30 cellular contexts compared by ENCODE assay signal in genomic region chr17:50013079-50013478, GRCh38. TPM values are rescaled to one million over a fixed set of nuclear protein-coding genes. Genes with fewer than 3 reads are reported as not detected.
DNase-seq lines count a peak whose midpoint lies in the region; ATAC-seq, FAIRE-seq and TF ChIP-seq lines count a peak whose summit lies in the region.
"Had no signal": no experiment of that assay in that cellular context is flagged by ENCODE, and none has a peak within 500 bp of the region (broad histone marks: within the 10 kb centered on the region; RNA-seq: fewer than 3 reads in every experiment).

No MANE protein-coding gene starts in this region.

- H3K4me2 ChIP-seq in K562 (ENCODE audit: insufficient read depth, low read length): no peak overlapping the region
- H3K4me2 ChIP-seq in osteoblast (ENCODE audit: insufficient read depth, low read length): no peak overlapping the region
- H3K4me2 ChIP-seq in neuronal stem cell (ENCODE audit: insufficient read depth, low read length, poor library complexity, severe bottlenecking): no peak overlapping the region
- H3K4me2 ChIP-seq: BLaER1 had no signal

- TF ChIP-seq RAD21 in K562 (CRISPR knock-in tag; conservative IDR thresholded peaks at IDR 0.05 in 1 of 2, IDR thresholded peaks at IDR 0.05 in 1 of 2): no peak

- no peak overlapping the region for H3K23ac ChIP-seq in neuronal stem cell (ENCODE audit: low read depth, low read length, poor library complexity)

- H3K9me3 ChIP-seq in HEK293 (ENCODE audit: control insufficient read depth, insufficient read depth, low read depth, low read length) (no peaks in the 10 kb centered on the region), K562 (replicated peaks; ENCODE audit: control insufficient read depth, insufficient read depth, low read depth, low read length) (0 out of 2 replicates have a peak, but pooled peaks cover 2% of the 10 kb centered on the region), osteoblast (ENCODE audit: low read depth, low read length) (no peaks in the 10 kb centered on the region), stomach (peaks cover 0 to 40% (median 27%) of the 10 kb centered on the region in 4 donors), neuronal stem cell (replicated peaks in 1 of 2; ENCODE audit: control insufficient read depth in 2 of 2, insufficient read depth in 1 of 2, low read depth in 1 of 2, low read length in 2 of 2) (no peaks in the 10 kb centered on the region)
- H3K9me3 ChIP-seq: BE2C had no signal

- no peak for DNase-seq in K562 (ENCODE audit: extremely low read depth in 1 of 4, low spot score in 3 of 4)
- DNase-seq in osteoblast (ENCODE audit: insufficient read length, low spot score, missing footprints): peak; percentile 47
- DNase-seq in stomach: peak; percentile 0
- DNase-seq in left colon: no peak
- DNase-seq in neuronal stem cell (ENCODE audit: low spot score): no peak
- DNase-seq: 8988T; ACHN; BE2C; C1 segment of cervical spinal cord; CD4-positive, alpha-beta memory T cell; CD4-positive, CD25-positive, alpha-beta regulatory T cell; CD8-positive, alpha-beta memory T cell; COR-L47; DMS 273 treated with DMSO at 0.1 percent for 48 hours; DMS153; DMS53; DMS79; DND-41; EL; GDM1 had no signal

- in situ Hi-C loops in K562 (cut with MboI): no loop called here

- no TSS peak for BruUV-seq in K562 (replicated peaks; lab: Mats Ljungman, UMichigan)

- H4K91ac ChIP-seq in neuronal stem cell (ENCODE audit: low read depth, low read length, poor library complexity): no peak overlapping the region

- no peak overlapping the region for H4K8ac ChIP-seq in neuronal stem cell (ENCODE audit: low read depth, low read length)

- no peaks in the 10 kb centered on the region; a peak in 1 of 5 replicates for H3K27me3 ChIP-seq in K562 (ENCODE audit: control insufficient read depth in 2 of 2, insufficient read depth in 2 of 2, low read length in 2 of 2)
- H3K27me3 ChIP-seq in osteoblast (ENCODE audit: insufficient read depth, low read length): no peaks in the 10 kb centered on the region
- H3K27me3 ChIP-seq in stomach: peaks cover 0 to 22% (median 0%) of the 10 kb centered on the region in 3 donors
- no peaks in the 10 kb centered on the region for H3K27me3 ChIP-seq in neuronal stem cell (ENCODE audit: control insufficient read depth in 3 of 3, insufficient read depth in 3 of 3, low read depth in 1 of 3, low read length in 3 of 3)
- H3K27me3 ChIP-seq: BLaER1 had no signal

- no peak overlapping the region for H2BK5ac ChIP-seq in neuronal stem cell (ENCODE audit: low read length)

- H4K20me1 ChIP-seq in K562 (replicated peaks; ENCODE audit: control insufficient read depth, insufficient read depth, low read length) (no peaks in the 10 kb centered on the region), osteoblast (ENCODE audit: insufficient read depth, low read length) (no peaks in the 10 kb centered on the region)
- H4K20me1 ChIP-seq: BLaER1 had no signal

- TF ChIP-seq CTCF in HEK293 (tag by site-specific recombination; IDR thresholded peaks at IDR 0.05) (no peak), K562 (IDR thresholded peaks at IDR 0.05 in 2 of 3, conservative IDR thresholded peaks at IDR 0.05 in 1 of 3; ENCODE audit: insufficient read depth in 2 of 3, low read depth in 1 of 3, low read length in 3 of 3) (no peak), osteoblast (IDR thresholded peaks at IDR 0.05; ENCODE audit: extremely low read depth, low read depth, low read length) (no peak), stomach (IDR thresholded peaks at IDR 0.05) (no peak)

- no peak for TF ChIP-seq POLR2A in K562 (conservative IDR thresholded peaks at IDR 0.05)
- no peak for TF ChIP-seq POLR2A in stomach (IDR thresholded peaks at IDR 0.05)

- H3K4me3 ChIP-seq in HEK293 (ENCODE audit: low read depth, low read length) (no peak overlapping the region), K562 (no peak overlapping the region), osteoblast (ENCODE audit: insufficient read depth, low read length) (no peak overlapping the region), stomach (no peak overlapping the region), neuronal stem cell (ENCODE audit: low read length in 2 of 2) (no peak overlapping the region)
- H3K4me3 ChIP-seq: BLaER1, GM12878 had no signal

- no peak overlapping the region for H2AK5ac ChIP-seq in neuronal stem cell (ENCODE audit: low read depth, low read length)

- 7% methylated on average over 2 of the region's 2 CpGs for WGBS in K562 (ENCODE audit: insufficient coverage, low coverage, missing lambda C conversion rate)
- WGBS in stomach, 5 donors: 58 to 100% (median 79%) methylated on average over 2 of the region's 2 CpGs
- no CpG with 5 or more reads among the region's 2 CpGs for WGBS in neuronal stem cell (ENCODE audit: extremely low coverage in 2 of 2, insufficient read length in 2 of 2, insufficient replicate concordance in 1 of 2), 2 donors

- no peak for TF ChIP-seq EP300 in K562 (IDR thresholded peaks at IDR 0.05; ENCODE audit: low read length)
- no peak for TF ChIP-seq EP300 in stomach (IDR thresholded peaks at IDR 0.05)

- H2AFZ ChIP-seq in K562 (ENCODE audit: low read depth, low read length) (no peak overlapping the region), osteoblast (ENCODE audit: low read length) (no peak overlapping the region), neuronal stem cell (ENCODE audit: low read length) (no peak overlapping the region)

- H3K9me1 ChIP-seq in K562 (ENCODE audit: control insufficient read depth, insufficient read depth, low read length): no peaks in the 10 kb centered on the region

- CTCF ChIA-PET in HEK293 (lab: Yijun Ruan, JAX): interaction anchor here (0.9 to 1.8 kb wide), 2 partner anchors 11 to 68 kb away, joined by 3 to 4 read pairs; no protein-coding TSS in a partner anchor
- CTCF ChIA-PET in K562 (lab: Yijun Ruan, JAX; ENCODE audit: low intra/inter-chr PET ratio): interaction anchor here (0.6 kb wide), 1 partner anchor 440 kb away, joined by 3 read pairs; no protein-coding TSS in a partner anchor

- H3K4me1 ChIP-seq in HEK293 (ENCODE audit: control insufficient read depth, insufficient read depth, low read length): no peaks in the 10 kb centered on the region
- H3K4me1 ChIP-seq in K562 (replicated peaks in 1 of 2; ENCODE audit: control insufficient read depth in 2 of 2, insufficient read depth in 2 of 2, low read length in 2 of 2): no peaks in the 10 kb centered on the region
- no peaks in the 10 kb centered on the region for H3K4me1 ChIP-seq in osteoblast (ENCODE audit: insufficient read depth, low read length)
- H3K4me1 ChIP-seq in stomach: no peaks in the 10 kb centered on the region
- H3K4me1 ChIP-seq in neuronal stem cell (ENCODE audit: control insufficient read depth in 2 of 2, insufficient read depth in 1 of 2, low read depth in 1 of 2, low read length in 2 of 2): no peaks in the 10 kb centered on the region
- H3K4me1 ChIP-seq: BE2C had no signal

- ATAC-seq in K562 (no peak), left colon (no peak)
- ATAC-seq in activated CD4-positive, CD25-positive, alpha-beta regulatory T cell treated with anti-CD3 and anti-CD28 coated beads, Interleukin-2, amount 50 U/mL, for 24 hours: no peak
- ATAC-seq: GM12878 had no signal

- no peak overlapping the region for H3K9ac ChIP-seq in K562 (ENCODE audit: insufficient read depth in 1 of 2, low read depth in 2 of 2, low read length in 2 of 2)
- no peak overlapping the region for H3K9ac ChIP-seq in neuronal stem cell (ENCODE audit: low read depth, low read length, poor library complexity)
- H3K9ac ChIP-seq: BLaER1 had no signal

- H3K36me3 ChIP-seq in HEK293 (ENCODE audit: control insufficient read depth in 2 of 2, insufficient read depth in 1 of 2, low read length in 2 of 2) (no peaks in the 10 kb centered on the region), K562 (ENCODE audit: control insufficient read depth, insufficient read depth, low read length) (no peaks in the 10 kb centered on the region), osteoblast (ENCODE audit: insufficient read depth, low read length) (no peaks in the 10 kb centered on the region), stomach (no peaks in the 10 kb centered on the region), neuronal stem cell (replicated peaks in 1 of 2; ENCODE audit: control insufficient read depth in 2 of 2, insufficient read depth in 2 of 2, low read length in 2 of 2) (no peaks in the 10 kb centered on the region)
- H3K36me3 ChIP-seq: BE2C, BLaER1 had no signal

- H2BK15ac ChIP-seq in neuronal stem cell (ENCODE audit: low read length): no peak overlapping the region

- intact Hi-C loops in K562 (cut with micrococcal nuclease) (no loop called here), stomach (cut with DNase I; ENCODE audit: low total_unique reads) (no loop called here), left colon (cut with DNase I, micrococcal nuclease) (no loop called here)

- no peaks in the 10 kb centered on the region for H3K79me1 ChIP-seq in neuronal stem cell (ENCODE audit: low read depth, low read length)

- no peak overlapping the region for H3K18ac ChIP-seq in neuronal stem cell (ENCODE audit: low read length)

- no peak overlapping the region for H2BK12ac ChIP-seq in neuronal stem cell (ENCODE audit: low read length)

- no peak overlapping the region for H2BK120ac ChIP-seq in neuronal stem cell (ENCODE audit: low read depth, low read length)

- no peaks in the 10 kb centered on the region for H3K79me2 ChIP-seq in K562 (ENCODE audit: control insufficient read depth, insufficient read depth, low read length)
- H3K79me2 ChIP-seq in osteoblast (ENCODE audit: insufficient read depth, low read length): no peaks in the 10 kb centered on the region

- no peak for FAIRE-seq in K562 (lab: Jason Lieb, UNC)
- FAIRE-seq: A204.1, GM12878, GM18507 had no signal

- H3K27ac ChIP-seq in HEK293 (ENCODE audit: extremely low read depth, low read depth, low read length) (no peak overlapping the region), K562 (ENCODE audit: extremely low read depth, low read depth, low read length) (no peak overlapping the region), osteoblast (ENCODE audit: low read depth, low read length) (no peak overlapping the region), stomach (no peak overlapping the region), neuronal stem cell (replicated peaks; ENCODE audit: low read length) (no peak overlapping the region)
- H3K27ac ChIP-seq: BLaER1 had no signal

- no peak overlapping the region for H3K4ac ChIP-seq in neuronal stem cell (ENCODE audit: low read length)

- POLR2A ChIA-PET in HEK293 (lab: Yijun Ruan, JAX) (no interaction called here), K562 (lab: Yijun Ruan, JAX) (no interaction called here)

- no peak overlapping the region for H3K14ac ChIP-seq in neuronal stem cell (ENCODE audit: low read length)

RNA-seq across cellular contexts. Expression of gene DLX3, which starts 18.1 kb away (rescaled TPM):
- not detected in 2 replicates for total RNA-seq in K562 (2011; cell fraction: chromatin; rRNA removed; ENCODE audit: low replicate concordance)
- not detected in 2 replicates for total RNA-seq in K562 (2011; cell fraction: nucleolus; rRNA removed)
- not detected in 2 replicates for total RNA-seq in K562 (2011; cell fraction: nucleoplasm; rRNA removed)
- total RNA-seq in K562 (2014; rRNA removed) (not detected in 2 replicates), K562 (2014; rRNA removed; fragmentation: Illumina TruSeq; extraction: Trizol) (not detected in 2 replicates), K562 (2015; rRNA removed; fragmentation: Illumina TruSeq; extraction: Trizol) (not detected in 2 replicates), K562 (2021) (not detected in 2 replicates), osteoblast (0.59 and 1.1 TPM in 2 replicates), stomach (not detected), left colon (not detected)
- polyA plus RNA-seq in K562 (2011; rRNA removed) (not detected in 2 replicates), K562 (2014; fragmentation: Illumina TruSeq; extraction: Trizol) (not detected in 2 replicates), K562 (2014; fragmentation: Nextera tagmentation; extraction: Ambion mirVana) (not detected), K562 (2014; rRNA removed) (not detected in 2 replicates), stomach (under 1 TPM in 1 of 3 donors, not detected in 2; 0.68 TPM)
- not detected in 2 replicates for polyA plus RNA-seq in K562 (2011; cell fraction: cytosol; rRNA removed)
- not detected in 2 replicates for polyA plus RNA-seq in K562 (2011; cell fraction: nucleus; rRNA removed)
- polyA plus RNA-seq in K562 (2012): not detected in 2 replicates
- polyA minus RNA-seq in K562 (2011; rRNA and poly(A)+ RNA removed): not detected in 2 replicates
- not detected in 2 replicates for polyA minus RNA-seq in K562 (2011; cell fraction: cytosol; rRNA and poly(A)+ RNA removed)
- not detected in 2 replicates for polyA minus RNA-seq in K562 (2011; cell fraction: nucleus; rRNA and poly(A)+ RNA removed)
- 1.2 TPM for polyA plus RNA-seq in neuronal stem cell (2013, experiment 1 of 2)
- polyA plus RNA-seq in neuronal stem cell (2013, experiment 2 of 2): 1.1 TPM
- total RNA-seq: A673; CD4-positive, alpha-beta memory T cell; CD4-positive, CD25-positive, alpha-beta regulatory T cell; Daoy; GM12878 had no signal
- polyA plus RNA-seq: AG04450; CD14-positive monocyte; CD4-positive, alpha-beta memory T cell; CD8-positive, alpha-beta memory T cell; GM12878 had no signal

RNA-seq across cellular contexts. Expression of gene ITGA3, which starts 42.8 kb away (rescaled TPM):
- total RNA-seq in K562 (2011; cell fraction: chromatin; rRNA removed; ENCODE audit: low replicate concordance): 0.19 and 1.1 TPM in 2 replicates
- total RNA-seq in K562 (2011; cell fraction: nucleolus; rRNA removed): 1.1 and 4.2 TPM in 2 replicates
- 0.51 and 1.1 TPM in 2 replicates for total RNA-seq in K562 (2011; cell fraction: nucleoplasm; rRNA removed)
- 0.05 and 0.20 TPM in 2 replicates for total RNA-seq in K562 (2014; rRNA removed)
- 0.10 and 0.33 TPM in 2 replicates for total RNA-seq in K562 (2014; rRNA removed; fragmentation: Illumina TruSeq; extraction: Trizol)
- 0.11 and 0.14 TPM in 2 replicates for total RNA-seq in K562 (2015; rRNA removed; fragmentation: Illumina TruSeq; extraction: Trizol)
- 0.75 and 1.3 TPM in 2 replicates for total RNA-seq in K562 (2021)
- 0.15 and 0.16 TPM in 2 replicates for polyA plus RNA-seq in K562 (2011; rRNA removed)
- polyA plus RNA-seq in K562 (2011; cell fraction: cytosol; rRNA removed): 0.13 and 0.30 TPM in 2 replicates
- polyA plus RNA-seq in K562 (2011; cell fraction: nucleus; rRNA removed): 0.86 and 1.1 TPM in 2 replicates
- polyA plus RNA-seq in K562 (2012): 0.35 and 1.4 TPM in 2 replicates
- polyA plus RNA-seq in K562 (2014; fragmentation: Illumina TruSeq; extraction: Trizol): 0.13 and 0.24 TPM in 2 replicates
- not detected for polyA plus RNA-seq in K562 (2014; fragmentation: Nextera tagmentation; extraction: Ambion mirVana)
- polyA plus RNA-seq in K562 (2014; rRNA removed): 0.03 TPM in 2 replicates
- 1.1 TPM in 1 of 2 replicates, not detected in the other for polyA minus RNA-seq in K562 (2011; rRNA and poly(A)+ RNA removed)
- polyA minus RNA-seq in K562 (2011; cell fraction: cytosol; rRNA and poly(A)+ RNA removed): 0.19 and 2.6 TPM in 2 replicates
- 0.56 and 0.67 TPM in 2 replicates for polyA minus RNA-seq in K562 (2011; cell fraction: nucleus; rRNA and poly(A)+ RNA removed)
- 73.4 and 81.4 TPM in 2 replicates for total RNA-seq in osteoblast
- total RNA-seq in stomach: 100 to 1,000 TPM in 4 of 5 donors, 10 to 100 TPM in 1; 33.6 to 698 (median 193) TPM
- polyA plus RNA-seq in stomach: 10 to 100 TPM in 2 of 3 donors, 1 to 10 TPM in 1; 6.9 to 37.5 (median 29.5) TPM
- 100 to 1,000 TPM; 130 to 170 TPM for total RNA-seq in left colon
- polyA plus RNA-seq in neuronal stem cell (2013, experiment 1 of 2): 8.3 TPM
- polyA plus RNA-seq in neuronal stem cell (2013, experiment 2 of 2): 6.8 TPM

RNA-seq across cellular contexts. Expression of gene DLX4, which starts 44.1 kb away (rescaled TPM):
- total RNA-seq in K562 (2011; cell fraction: chromatin; rRNA removed; ENCODE audit: low replicate concordance): 2.6 and 9.0 TPM in 2 replicates
- total RNA-seq in K562 (2011; cell fraction: nucleolus; rRNA removed): 5.0 and 6.3 TPM in 2 replicates
- total RNA-seq in K562 (2011; cell fraction: nucleoplasm; rRNA removed): 3.4 and 4.4 TPM in 2 replicates
- total RNA-seq in K562 (2014; rRNA removed) (0.32 and 0.41 TPM in 2 replicates), K562 (2014; rRNA removed; fragmentation: Illumina TruSeq; extraction: Trizol) (0.25 and 0.32 TPM in 2 replicates), K562 (2015; rRNA removed; fragmentation: Illumina TruSeq; extraction: Trizol) (0.58 and 0.83 TPM in 2 replicates), K562 (2021) (1.7 TPM in 2 replicates), osteoblast (under 0.01 TPM in 1 of 2 replicates, not detected in the other), stomach (not detected), left colon (under 1 TPM in 1 of 2 donors, not detected in 1; 0.20 TPM)
- polyA plus RNA-seq in K562 (2011; rRNA removed) (1.6 and 2.2 TPM in 2 replicates), K562 (2014; fragmentation: Illumina TruSeq; extraction: Trizol) (0.96 and 1.1 TPM in 2 replicates), K562 (2014; fragmentation: Nextera tagmentation; extraction: Ambion mirVana) (under 1 TPM; 0.15 to 0.39 TPM), K562 (2014; rRNA removed) (0.58 and 1.2 TPM in 2 replicates), stomach (under 1 TPM in 2 of 3 donors, not detected in 1; 0.31 to 0.40 TPM)
- 0.84 and 2.2 TPM in 2 replicates for polyA plus RNA-seq in K562 (2011; cell fraction: cytosol; rRNA removed)
- 5.6 and 15.3 TPM in 2 replicates for polyA plus RNA-seq in K562 (2011; cell fraction: nucleus; rRNA removed)
- polyA plus RNA-seq in K562 (2012): 1.6 and 4.2 TPM in 2 replicates
- 0.72 and 1.4 TPM in 2 replicates for polyA minus RNA-seq in K562 (2011; rRNA and poly(A)+ RNA removed)
- 0.82 and 1.2 TPM in 2 replicates for polyA minus RNA-seq in K562 (2011; cell fraction: cytosol; rRNA and poly(A)+ RNA removed)
- 0.67 and 3.2 TPM in 2 replicates for polyA minus RNA-seq in K562 (2011; cell fraction: nucleus; rRNA and poly(A)+ RNA removed)
- polyA plus RNA-seq in neuronal stem cell (2013, experiment 1 of 2): 0.45 TPM
- 0.61 TPM for polyA plus RNA-seq in neuronal stem cell (2013, experiment 2 of 2)
- total RNA-seq: CD4-positive, CD25-positive, alpha-beta regulatory T cell had no signal
- polyA plus RNA-seq: CD4-positive, CD25-positive, alpha-beta regulatory T cell; CD8-positive, alpha-beta memory T cell had no signal

Comparison
In these comparisons a context has a peak if more than half of its experiments do, and no peak if none do; other contexts are left out.
1. DNase-seq: peak in osteoblast (single experiment) and stomach (single experiment); none in K562 (0 of 4), left colon (0 of 2) and neuronal stem cell (single experiment).
2. RNA of gene ITGA3, which starts 42.8 kb away (total RNA-seq): 33.6 to 698 TPM in stomach, 130 to 170 TPM in left colon and 73.4 to 81.4 TPM in osteoblast; 0.05 to 4.2 TPM in K562; every median in the first group is over 4 times any median in the second.
3. Of the 44 proteins assayed by ChIP-seq in both K562 and HEK293: peak only in K562: none; only in HEK293: SETDB1; in both: none; in neither: 43.